Comparison of ENCODE assay signal across 20 cellular contexts in the genomic region with DNA sequence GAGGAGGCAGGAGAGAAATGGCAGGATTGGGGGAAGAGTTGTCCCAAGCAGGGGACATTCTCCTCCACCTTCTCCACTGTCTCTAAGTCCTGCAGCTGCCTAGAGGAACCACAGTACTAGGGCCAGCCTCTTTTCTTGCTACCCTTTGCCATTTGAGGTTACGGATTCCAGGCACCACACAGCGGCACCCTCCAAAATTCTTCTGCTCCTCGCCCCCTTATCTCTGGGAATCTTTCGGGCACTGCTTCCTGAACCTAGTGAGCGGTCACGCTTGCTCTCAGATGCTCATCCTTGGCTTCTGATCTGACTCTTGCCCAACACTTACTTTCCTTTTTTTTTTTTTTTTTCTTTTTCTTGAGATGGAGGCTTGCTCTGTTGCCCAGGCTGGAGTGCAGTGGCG.
"Had no signal": no experiment of that assay in that cellular context is flagged by ENCODE, and none has a peak within 500 bp of the region (broad histone marks: within the 10 kb centered on the region; RNA-seq: fewer than 3 reads in every experiment).

No MANE protein-coding gene starts in this region.

- DNase-seq: dorsolateral prefrontal cortex; effector CD8-positive, alpha-beta T cell; heart left ventricle; hippocampal formation; kidney glomerular epithelial cell; mesendoderm; naive thymus-derived CD4-positive, alpha-beta T cell; nephron progenitor cell; posterior cingulate gyrus; spleen; stimulated activated CD4-positive, alpha-beta T cell treated with anti-CD3 and anti-CD28 coated beads, Interleukin-15, amount 100 ng/mL, for 24 hours; stimulated activated CD4-positive, alpha-beta T cell treated with anti-CD3 and anti-CD28 coated beads, Interleukin-1b, Interleukin-23, amount 100 ng/mL, for 48 hours; stimulated activated CD4-positive, alpha-beta T cell treated with anti-CD3 and anti-CD28 coated beads, Interleukin-4, amount 100 ng/mL, for 24 hours; tibial artery; upper lobe of left lung had no signal

- H3K9me3 ChIP-seq: heart left ventricle, spleen, tibial artery, upper lobe of left lung, vagina had no signal

- H3K27ac Mint-ChIP-seq: nephron progenitor cell; stimulated activated memory B cell treated with anti-CD40 and anti-IgM and Interleukin-4, amounts not matched to agents 10 μg/mL and 1 μg/mL and 100 μg/mL, for 72 hours; stimulated activated naive CD8-positive, alpha-beta T cell treated with anti-CD3 and anti-CD28 coated beads, Interleukin-15, Interleukin-2, amounts not matched to agents 100 ng/mL and 50 ng/mL, for 24 hours had no signal

- H3K27me3 Mint-ChIP-seq: naive thymus-derived CD4-positive, alpha-beta T cell; stimulated activated memory B cell treated with anti-CD40 and anti-IgM and Interleukin-4, amounts not matched to agents 10 μg/mL and 1 μg/mL and 100 μg/mL, for 72 hours; stimulated activated naive CD8-positive, alpha-beta T cell treated with anti-CD3 and anti-CD28 coated beads, Interleukin-15, Interleukin-2, amounts not matched to agents 100 ng/mL and 50 ng/mL, for 24 hours had no signal

- H3K9me3 Mint-ChIP-seq: naive thymus-derived CD4-positive, alpha-beta T cell; nephron progenitor cell; stimulated activated memory B cell treated with anti-CD40 and anti-IgM and Interleukin-4, amounts not matched to agents 10 μg/mL and 1 μg/mL and 100 μg/mL, for 72 hours; stimulated activated naive CD8-positive, alpha-beta T cell treated with anti-CD3 and anti-CD28 coated beads, Interleukin-15, Interleukin-2, amounts not matched to agents 100 ng/mL and 50 ng/mL, for 24 hours had no signal

- H3K27me3 ChIP-seq: dorsolateral prefrontal cortex, heart left ventricle, spleen, tibial artery, upper lobe of left lung, vagina had no signal

- H3K27ac ChIP-seq: dorsolateral prefrontal cortex, heart left ventricle, spleen, tibial artery, upper lobe of left lung, vagina had no signal

- H3K36me3 ChIP-seq: vagina had no signal

- H3K4me3 Mint-ChIP-seq: naive thymus-derived CD4-positive, alpha-beta T cell; nephron progenitor cell; stimulated activated memory B cell treated with anti-CD40 and anti-IgM and Interleukin-4, amounts not matched to agents 10 μg/mL and 1 μg/mL and 100 μg/mL, for 72 hours; stimulated activated naive CD8-positive, alpha-beta T cell treated with anti-CD3 and anti-CD28 coated beads, Interleukin-15, Interleukin-2, amounts not matched to agents 100 ng/mL and 50 ng/mL, for 24 hours had no signal

- ATAC-seq: esophagus mucosa; heart left ventricle; naive thymus-derived CD4-positive, alpha-beta T cell; sciatic nerve; stimulated activated memory B cell treated with anti-CD40 and anti-IgM and Interleukin-4, amounts not matched to agents 10 μg/mL and 1 μg/mL and 100 μg/mL, for 72 hours had no signal

- H3K4me3 ChIP-seq: dorsolateral prefrontal cortex, heart left ventricle, spleen, tibial artery, upper lobe of left lung, vagina had no signal
